ENCODE assay signal across 10 cellular contexts in genomic region chr1:203028067-203028783, GRCh38. TPM values are rescaled to one million over a fixed set of nuclear protein-coding genes. Genes with fewer than 3 reads are reported as not detected.
A peak's percentile ranks its signal among the peaks of the same experiment; 100 is the strongest.
DNase-seq lines count a peak whose midpoint lies in the region; ATAC-seq and TF ChIP-seq lines count a peak whose summit lies in the region.
"Had no signal": no experiment of that assay in that cellular context is flagged by ENCODE, and none has a peak within 500 bp of the region (broad histone marks: within the 10 kb centered on the region; RNA-seq: fewer than 3 reads in every experiment).

No MANE protein-coding gene starts in this region.

- peaks cover 22% of the 10 kb centered on the region for H3K4me1 Mint-ChIP-seq in activated CD8-positive, alpha-beta memory T cell treated with anti-CD3 and anti-CD28 coated beads, Interleukin-2, amount 10 ng/mL, durations not matched to agents 7 days and 5 days

- peaks cover 3% of the 10 kb centered on the region for H3K9me3 Mint-ChIP-seq in activated CD8-positive, alpha-beta memory T cell treated with anti-CD3 and anti-CD28 coated beads, Interleukin-2, amount 10 ng/mL, durations not matched to agents 7 days and 5 days (ENCODE audit: low read depth)

- H3K36me3 ChIP-seq in stomach (peaks cover 13 to 19% (median 17%) of the 10 kb centered on the region in 4 donors), sigmoid colon (peaks cover 0 to 16% (median 3%) of the 10 kb centered on the region in 4 donors)
- H3K36me3 ChIP-seq: ovary had no signal

- peaks cover 0 to 20% (median 10%) of the 10 kb centered on the region in 3 donors for H3K27me3 ChIP-seq in stomach
- peaks cover 0 to 3% (median 0%) of the 10 kb centered on the region in 3 donors for H3K27me3 ChIP-seq in sigmoid colon
- H3K27me3 ChIP-seq: ovary had no signal

- no peak for ATAC-seq in activated CD8-positive, alpha-beta memory T cell treated with anti-CD3 and anti-CD28 coated beads, Interleukin-2, amount 10 ng/mL, durations not matched to agents 7 days and 5 days
- ATAC-seq in left ventricle myocardium superior = peak; percentile 4

- H3K27me3 Mint-ChIP-seq in activated CD8-positive, alpha-beta memory T cell treated with anti-CD3 and anti-CD28 coated beads, Interleukin-2, amount 10 ng/mL, durations not matched to agents 7 days and 5 days = peaks cover 9% of the 10 kb centered on the region

- no peaks in the 10 kb centered on the region for H3K9me3 ChIP-seq in stomach
- no peaks in the 10 kb centered on the region for H3K9me3 ChIP-seq in sigmoid colon
- H3K9me3 ChIP-seq: ovary had no signal

- H3K27ac ChIP-seq in temporal lobe (ENCODE audit: low read depth, low read length) (peak overlapping the region; percentile 28), stomach (peak overlapping the region in 1 of 5 donors; percentile 19), sigmoid colon (peak overlapping the region in 2 of 4 donors; percentile 4 to 13)
- H3K27ac ChIP-seq: ovary had no signal

- H3K4me1 ChIP-seq in stomach (peaks cover 12 to 37% (median 21%) of the 10 kb centered on the region in 4 donors), sigmoid colon (peaks cover 0 to 31% (median 18%) of the 10 kb centered on the region in 4 donors)

- TF ChIP-seq CTCF in stomach (IDR thresholded peaks at IDR 0.05) (no peak), sigmoid colon (IDR thresholded peaks at IDR 0.05) (no peak)

- TF ChIP-seq EP300 in stomach (IDR thresholded peaks at IDR 0.05) (no peak), sigmoid colon (IDR thresholded peaks at IDR 0.05) (no peak)

- 83 to 93% (median 84%) methylated on average over 9 of the region's 9 CpGs for WGBS in stomach, 5 donors
- WGBS in sigmoid colon, 2 donors = 76 to 85% methylated on average over 9 of the region's 9 CpGs

- intact Hi-C loops in left ventricle myocardium superior (cut with micrococcal nuclease) (no loop called here), stomach (cut with DNase I; ENCODE audit: low total_unique reads) (no loop called here), sigmoid colon (cut with DNase I) (loop anchor here (5.0 kb wide), 1 partner anchor 66 kb away; no protein-coding TSS in a partner anchor)

- peaks cover 22% of the 10 kb centered on the region for H3K36me3 Mint-ChIP-seq in activated CD8-positive, alpha-beta memory T cell treated with anti-CD3 and anti-CD28 coated beads, Interleukin-2, amount 10 ng/mL, durations not matched to agents 7 days and 5 days

- DNase-seq in activated CD8-positive, alpha-beta memory T cell treated with anti-CD3 and anti-CD28 coated beads, Interleukin-2, amount 10 ng/mL, durations not matched to agents 7 days and 5 days = peak; percentile 39
- no peak for DNase-seq in activated CD8-positive, alpha-beta memory T cell treated with anti-CD3 and anti-CD28 coated beads, Interleukin-2, amount 50 U/mL, for 4 hours
- DNase-seq in NCI-H446 treated with DMSO at 0.1 percent for 48 hours (lab: John Stamatoyannopoulos, UW) (peak; percentile 13), left ventricle myocardium superior (no peak), NCI-H2107 (lab: John Stamatoyannopoulos, UW) (no peak), stomach (no peak), sigmoid colon (no peak)

- no peak overlapping the region for H3K27ac Mint-ChIP-seq in activated CD8-positive, alpha-beta memory T cell treated with anti-CD3 and anti-CD28 coated beads, Interleukin-2, amount 10 ng/mL, durations not matched to agents 7 days and 5 days

- TF ChIP-seq POLR2A in stomach (IDR thresholded peaks at IDR 0.05) = no peak
- TF ChIP-seq POLR2A in sigmoid colon (IDR thresholded peaks at IDR 0.05) = no peak

- H3K4me3 ChIP-seq in stomach (no peak overlapping the region), sigmoid colon (no peak overlapping the region)
- H3K4me3 ChIP-seq: ovary had no signal

- CTCF ChIA-PET in activated CD8-positive, alpha-beta memory T cell treated with anti-CD3 and anti-CD28 coated beads, Interleukin-2, amount 10 ng/mL, durations not matched to agents 7 days and 5 days (lab: Charles Lee) = interaction anchor here (0.7 to 6.8 kb wide), 4 partner anchors 11 to 188 kb away, joined by 3 to 48 read pairs (median 3); no protein-coding TSS in a partner anchor

- no peak overlapping the region for H3K4me3 Mint-ChIP-seq in activated CD8-positive, alpha-beta memory T cell treated with anti-CD3 and anti-CD28 coated beads, Interleukin-2, amount 10 ng/mL, durations not matched to agents 7 days and 5 days

RNA-seq across cellular contexts. Expression of gene PPFIA4, which starts 1.9 kb away (rescaled TPM):
- 10 to 100 TPM in 1 of 2 experiments, 1 to 10 TPM in 1; 4.6 to 17.9 TPM for total RNA-seq in activated CD8-positive, alpha-beta memory T cell treated with anti-CD3 and anti-CD28 coated beads, Interleukin-2, amount 10 ng/mL, durations not matched to agents 7 days and 5 days
- total RNA-seq in left ventricle myocardium superior = 21.3 TPM
- 12.3 TPM for total RNA-seq in temporal lobe
- 1 to 10 TPM in 2 of 5 donors, under 1 TPM in 2, not detected in 1; 0.29 to 2.2 (median 1.2) TPM for total RNA-seq in stomach
- under 1 TPM; 0.31 to 0.95 (median 0.37) TPM for polyA plus RNA-seq in stomach
- 10 to 100 TPM in 1 of 4 donors, 1 to 10 TPM in 3; 1.1 to 15.0 (median 2.8) TPM for total RNA-seq in sigmoid colon
- under 1 TPM in 1 of 3 donors, not detected in 2; 0.52 TPM for polyA plus RNA-seq in sigmoid colon

RNA-seq across cellular contexts. Expression of gene TMEM183A, which starts 21.1 kb away (rescaled TPM):
- total RNA-seq in activated CD8-positive, alpha-beta memory T cell treated with anti-CD3 and anti-CD28 coated beads, Interleukin-2, amount 10 ng/mL, durations not matched to agents 7 days and 5 days = 10 to 100 TPM; 75.7 to 78.7 TPM
- 24.3 TPM for total RNA-seq in left ventricle myocardium superior
- total RNA-seq in temporal lobe = 87.8 TPM
- 100 to 1,000 TPM in 2 of 5 donors, 10 to 100 TPM in 3; 33.3 to 177 (median 77.2) TPM for total RNA-seq in stomach
- 10 to 100 TPM; 36.0 to 60.5 (median 52.1) TPM for polyA plus RNA-seq in stomach
- 10 to 100 TPM; 71.7 to 99.4 (median 88.2) TPM for total RNA-seq in sigmoid colon
- 100 to 1,000 TPM in 1 of 3 donors, 10 to 100 TPM in 2; 72.5 to 108 (median 77.5) TPM for polyA plus RNA-seq in sigmoid colon

RNA-seq across cellular contexts. Expression of gene MYOG, which starts 57.6 kb away (rescaled TPM):
- not detected for total RNA-seq in activated CD8-positive, alpha-beta memory T cell treated with anti-CD3 and anti-CD28 coated beads, Interleukin-2, amount 10 ng/mL, durations not matched to agents 7 days and 5 days
- not detected for total RNA-seq in left ventricle myocardium superior
- not detected for total RNA-seq in temporal lobe
- total RNA-seq in stomach = not detected
- not detected for polyA plus RNA-seq in stomach
- not detected for total RNA-seq in sigmoid colon
- not detected for polyA plus RNA-seq in sigmoid colon
- total RNA-seq: ovary had no signal
- polyA plus RNA-seq: CD14-positive monocyte, ovary had no signal

Comparison
In these comparisons a context has a peak if more than half of its experiments do, and no peak if none do; other contexts are left out.
1. DNase-seq: peak in activated CD8-positive, alpha-beta memory T cell treated with anti-CD3 and anti-CD28 coated beads, Interleukin-2, amount 10 ng/mL, durations not matched to agents 7 days and 5 days (single experiment) and NCI-H446 treated with DMSO at 0.1 percent for 48 hours (single experiment); none in activated CD8-positive, alpha-beta memory T cell treated with anti-CD3 and anti-CD28 coated beads, Interleukin-2, amount 50 U/mL, for 4 hours (single experiment), left ventricle myocardium superior (single experiment), NCI-H2107 (single experiment), stomach (single experiment) and sigmoid colon (single experiment).